Comparison of ENCODE assay signal across 8 cellular contexts in the genomic region with DNA sequence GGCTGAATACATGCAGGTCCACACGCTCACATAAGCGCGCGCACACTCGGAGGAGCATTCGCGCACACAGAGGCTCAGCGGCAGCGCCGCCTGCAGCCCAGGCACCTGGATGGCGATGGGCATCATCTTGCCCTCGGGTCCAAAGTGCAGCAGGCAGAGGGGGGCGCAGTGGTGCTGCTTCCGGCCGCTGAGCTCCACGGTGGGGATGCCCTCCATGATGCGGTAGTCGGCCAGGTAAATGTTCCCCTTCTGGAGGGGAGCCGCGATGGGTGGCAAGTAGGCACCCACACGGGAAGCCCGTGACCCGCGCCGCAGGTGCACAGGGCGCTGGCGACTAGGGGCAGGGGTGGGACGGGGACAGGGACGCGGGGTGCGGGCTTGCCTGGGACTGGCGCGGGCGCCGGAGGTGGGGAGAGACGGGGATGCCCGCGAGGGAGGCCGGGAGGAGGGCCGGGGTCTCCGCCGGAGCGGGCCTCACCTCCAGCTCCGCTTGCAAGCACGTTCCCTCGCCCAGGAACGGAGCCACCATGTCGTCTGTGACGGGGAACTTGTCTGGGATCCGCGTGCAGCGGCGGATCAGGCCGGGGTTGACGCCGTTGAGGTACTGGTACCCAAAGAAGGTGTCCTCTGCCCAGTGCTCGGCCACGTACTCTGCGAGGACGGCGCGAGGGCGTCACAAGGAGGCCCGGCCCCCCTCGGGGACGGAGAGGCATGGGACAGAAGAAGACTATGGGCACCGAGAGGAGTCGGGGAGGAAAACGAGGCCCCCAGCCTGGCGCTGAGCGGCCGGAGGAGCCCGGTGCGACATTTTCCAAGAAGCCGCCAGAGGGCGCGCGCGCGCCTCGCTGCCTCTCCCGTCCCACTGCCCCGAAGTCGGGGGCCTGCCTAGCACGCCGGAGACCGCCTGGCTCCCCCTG. TPM values are rescaled to one million over a fixed set of nuclear protein-coding genes. Genes with fewer than 3 reads are reported as not detected.
DNase-seq lines count a peak whose midpoint lies in the region; ATAC-seq and TF ChIP-seq lines count a peak whose summit lies in the region.

No MANE protein-coding gene starts in this region.

- WGBS in lung, 2 donors = 1 to 2% methylated on average over 80 to 87 of the region's 87 CpGs

- no peak overlapping the region for H3K27ac ChIP-seq in lung (ENCODE audit: low read depth in 1 of 2, low read length in 1 of 2)

- peaks cover 0 to 4% of the 10 kb centered on the region in 2 donors for H3K4me1 ChIP-seq in lung (ENCODE audit: control insufficient read depth in 2 of 2, insufficient read depth in 2 of 2, low read length in 2 of 2)

- ATAC-seq in HG02798 (IDR thresholded peaks at IDR 0.05; ENCODE audit: poor library complexity, unreplicated experiment) (peak; percentile 73), lung (ENCODE audit: insufficient read depth, low FRiP score) (peak; percentile 87), GM18511 (IDR thresholded peaks at IDR 0.05; ENCODE audit: unreplicated experiment) (no peak)

- TF ChIP-seq CTCF in lung (IDR thresholded peaks at IDR 0.05; ENCODE audit: control extremely low read depth, extremely low read depth) = peak; percentile 79

- no peak overlapping the region for H3K4me3 ChIP-seq in lung

- no peaks in the 10 kb centered on the region for H3K27me3 ChIP-seq in lung (ENCODE audit: control insufficient read depth, insufficient read depth)

- H3K36me3 ChIP-seq in lung (ENCODE audit: control insufficient read depth in 2 of 2, insufficient read depth in 2 of 2, low read length in 2 of 2) = no peaks in the 10 kb centered on the region

- DNase-seq in DMS79 treated with DMSO at 0.1 percent for 48 hours (lab: John Stamatoyannopoulos, UW) (peak; percentile 63), NCI-H510A (lab: John Stamatoyannopoulos, UW) (peak; percentile 24), ecto neural progenitor cell (ENCODE audit: low spot score) (peak; percentile 94), lung (ENCODE audit: low spot score) (peak; percentile 68)
- DNase-seq in activated CD4-positive, alpha-beta T cell treated with anti-CD3 and anti-CD28 coated beads, Interleukin-2, amount 50 U/mL, for 4 hours = peak; percentile 68 to 70
- peak; percentile 45 to 73 (median 53) for DNase-seq in stimulated activated CD4-positive, alpha-beta T cell treated with anti-CD3 and anti-CD28 coated beads, TNF-alpha, amount 100 ng/mL, for 1 hour (ENCODE audit: low read depth in 3 of 3, low spot score in 1 of 3)

- H3K9me3 ChIP-seq in lung (ENCODE audit: control insufficient read depth in 2 of 2, insufficient read depth in 1 of 2, low read length in 1 of 2) = peaks cover 0 to 2% of the 10 kb centered on the region in 2 donors

RNA-seq across cellular contexts. Expression of a gene that starts 8.0 kb away (rescaled TPM):
- total RNA-seq in lung = under 1 TPM; 0.46 to 0.48 TPM
- polyA plus RNA-seq in lung = under 1 TPM in 1 of 2 donors, not detected in 1; 0.06 TPM

RNA-seq across cellular contexts. Expression of a gene that starts 38.8 kb away (rescaled TPM):
- under 1 TPM in 1 of 2 donors, not detected in 1; 0.12 TPM for total RNA-seq in lung
- under 1 TPM; 0.28 to 0.68 TPM for polyA plus RNA-seq in lung

RNA-seq across cellular contexts. Expression of a gene that starts 40.7 kb away (rescaled TPM):
- total RNA-seq in lung = 100 to 1,000 TPM in 1 of 2 donors, 1 to 10 TPM in 1; 3.4 to 135 TPM
- 10 to 100 TPM; 64.9 to 82.7 TPM for polyA plus RNA-seq in lung

RNA-seq across cellular contexts. Expression of a gene that starts 44.4 kb away (rescaled TPM):
- under 1 TPM in 1 of 2 donors, not detected in 1; 0.55 TPM for total RNA-seq in lung
- polyA plus RNA-seq in lung = under 1 TPM; 0.22 to 0.28 TPM

Comparison
In these comparisons a context has a peak if more than half of its experiments do, and no peak if none do; other contexts are left out.
1. DNase-seq: peak in every context shown above with its lines; median percentile 94 in ecto neural progenitor cell; 69 in activated CD4-positive, alpha-beta T cell treated with anti-CD3 and anti-CD28 coated beads, Interleukin-2, amount 50 U/mL, for 4 hours; 68 in lung; 63 in DMS79 treated with DMSO at 0.1 percent for 48 hours; 53 in stimulated activated CD4-positive, alpha-beta T cell treated with anti-CD3 and anti-CD28 coated beads, TNF-alpha, amount 100 ng/mL, for 1 hour; 24 in NCI-H510A.